In genomic region chr13:99894105-99894504, GRCh38 we compare ENCODE assay signal across 19 cellular contexts.
A peak's percentile ranks its signal among the peaks of the same experiment; 100 is the strongest.
DNase-seq lines count a peak whose midpoint lies in the region; ATAC-seq, FAIRE-seq and TF ChIP-seq lines count a peak whose summit lies in the region.
"Had no signal": no experiment of that assay in that cellular context is flagged by ENCODE, and none has a peak within 500 bp of the region (broad histone marks: within the 10 kb centered on the region; RNA-seq: fewer than 3 reads in every experiment).

No MANE protein-coding gene starts in this region.

- no peak for TF ChIP-seq POLR2A in H1 (IDR thresholded peaks at IDR 0.05; ENCODE audit: control extremely low read depth in 1 of 2, low read depth in 2 of 2, low read length in 2 of 2)

- 0 out of 2 replicates have a peak overlapping the region, but pooled peaks have one; percentile 6 for H2BK12ac ChIP-seq in H1 (ENCODE audit: low read depth, low read length)

- no peak overlapping the region for H4K8ac ChIP-seq in H1 (ENCODE audit: extremely low read depth, insufficient read depth, low read length)

- H3K4me1 ChIP-seq in H1 (replicated peaks in 1 of 4; ENCODE audit: control insufficient read depth in 3 of 4, insufficient read depth in 4 of 4, low read length in 3 of 4) = peaks cover 9 to 30% (median 17%) of the 10 kb centered on the region in 4 experiments

- H2BK20ac ChIP-seq in H1 (ENCODE audit: low read length) = 0 out of 2 replicates have a peak overlapping the region, but pooled peaks have one; percentile 34

- peak overlapping the region; percentile 6 for H3K4ac ChIP-seq in H1 (replicated peaks; ENCODE audit: insufficient read length, low read depth, low read length)

- peaks cover 6% of the 10 kb centered on the region; the same call in 1 of the 2 replicates for H3K23me2 ChIP-seq in H1 (ENCODE audit: low read depth, low read length)

- no peak overlapping the region; a peak in 1 of 4 replicates for H3K4me2 ChIP-seq in H1 (ENCODE audit: insufficient read depth in 1 of 2, low read depth in 2 of 2, low read length in 2 of 2)
- H3K4me2 ChIP-seq: KMS-11 had no signal

- no peaks in the 10 kb centered on the region for H4K20me1 ChIP-seq in H1 (replicated peaks in 1 of 2; ENCODE audit: control insufficient read depth in 1 of 2, insufficient read depth in 2 of 2, low read length in 2 of 2)

- no peak overlapping the region for H3K4me3 ChIP-seq in H1 (ENCODE audit: extremely low read depth in 1 of 4, insufficient read depth in 2 of 4, low read depth in 3 of 4, low read length in 4 of 4)

- peak overlapping the region; percentile 31 for H4K91ac ChIP-seq in H1 (replicated peaks; ENCODE audit: insufficient read length, low read length)

- H3K27me3 Mint-ChIP-seq in activated naive CD4-positive, alpha-beta T cell treated with anti-CD3 and anti-CD28 coated beads, Interleukin-2, amount 10 ng/mL, durations not matched to agents 7 days and 5 days = peaks cover 70% of the 10 kb centered on the region
- H3K27me3 Mint-ChIP-seq in T-helper 17 cell = peaks cover 37% of the 10 kb centered on the region

- no peak for FAIRE-seq in H1 (lab: Jason Lieb, UNC)
- FAIRE-seq: GM18507, HTR-8/SVneo had no signal

- POLR2A ChIA-PET in H1 (lab: Charles Lee; ENCODE audit: partially characterized antibody) = interaction anchor here (1.0 kb wide), 1 partner anchor 47 kb away, joined by 3 read pairs; no protein-coding TSS in a partner anchor

- H3K4me3 Mint-ChIP-seq in activated naive CD4-positive, alpha-beta T cell treated with anti-CD3 and anti-CD28 coated beads, Interleukin-2, amount 10 ng/mL, durations not matched to agents 7 days and 5 days = peak overlapping the region; percentile 33
- H3K4me3 Mint-ChIP-seq in T-helper 17 cell = peak overlapping the region; percentile 70

- ATAC-seq in T-helper 17 cell (no peak), GM19397 (IDR thresholded peaks at IDR 0.05; ENCODE audit: unreplicated experiment) (no peak)
- ATAC-seq: activated T-cell treated with anti-CD3 and anti-CD28 coated beads, Interleukin-2, amount 50 U/mL, for 72 hours had no signal

- no peak for TF ChIP-seq CTCF in H1 (IDR thresholded peaks at IDR 0.05; ENCODE audit: control extremely low read depth in 1 of 3, insufficient read depth in 1 of 3, low read depth in 1 of 3, low read length in 3 of 3)

- no peak for TF ChIP-seq RAD21 in H1 (IDR thresholded peaks at IDR 0.05 in 1 of 2, conservative IDR thresholded peaks at IDR 0.05 in 1 of 2; ENCODE audit: low read depth in 2 of 2, low read length in 2 of 2)

- no peaks in the 10 kb centered on the region for H3K79me1 ChIP-seq in H1 (ENCODE audit: low read depth, low read length)

- CTCF ChIA-PET in activated naive CD4-positive, alpha-beta T cell treated with anti-CD3 and anti-CD28 coated beads, Interleukin-2, amount 10 ng/mL, durations not matched to agents 7 days and 5 days (lab: Charles Lee) = no interaction called here
- CTCF ChIA-PET in H1 (lab: Charles Lee; ENCODE audit: partially characterized antibody) = interaction anchor here (0.9 to 1.4 kb wide), 2 partner anchors 22 to 67 kb away, joined by 3 to 7 read pairs; no protein-coding TSS in a partner anchor

- H3K79me2 ChIP-seq in H1 (ENCODE audit: control insufficient read depth in 1 of 2, insufficient read depth in 2 of 2, low read length in 2 of 2) = no peaks in the 10 kb centered on the region

- 0 out of 2 replicates have a peak overlapping the region, but pooled peaks have one; percentile 38 for H3K18ac ChIP-seq in H1 (ENCODE audit: extremely low read depth, low read length)

- H3K27ac Mint-ChIP-seq in activated naive CD4-positive, alpha-beta T cell treated with anti-CD3 and anti-CD28 coated beads, Interleukin-2, amount 10 ng/mL, durations not matched to agents 7 days and 5 days = no peak overlapping the region
- H3K27ac Mint-ChIP-seq in T-helper 17 cell = no peak overlapping the region
- H3K27ac Mint-ChIP-seq: activated T-cell treated with anti-CD3 and anti-CD28 coated beads, Interleukin-2, amount 50 U/mL, for 72 hours had no signal

- peak overlapping the region; percentile 68; the same call in 1 of the 2 replicates for H2AK5ac ChIP-seq in H1 (ENCODE audit: low read depth, low read length)

- H3K14ac ChIP-seq in H1 (ENCODE audit: insufficient read length) = no peak overlapping the region

- peaks cover 2% of the 10 kb centered on the region for H3K36me3 Mint-ChIP-seq in activated naive CD4-positive, alpha-beta T cell treated with anti-CD3 and anti-CD28 coated beads, Interleukin-2, amount 10 ng/mL, durations not matched to agents 7 days and 5 days
- H3K36me3 Mint-ChIP-seq in T-helper 17 cell (ENCODE audit: low read depth) = no peaks in the 10 kb centered on the region

- no peak for DNase-seq in activated naive CD4-positive, alpha-beta T cell treated with anti-CD3 and anti-CD28 coated beads, Interleukin-2, amount 10 ng/mL, durations not matched to agents 7 days and 5 days
- DNase-seq in activated naive CD4-positive, alpha-beta T cell treated with Interleukin-2 at 50 U/mL for 16 hours = no peak
- DNase-seq in T-helper 17 cell (no peak), H1 (ENCODE audit: low read depth in 1 of 2, low spot score in 2 of 2) (no peak), NCI-H748 treated with DMSO at 0.1 percent for 48 hours (lab: John Stamatoyannopoulos, UW) (no peak), NOMO-1 (lab: John Stamatoyannopoulos, UW; ENCODE audit: unreplicated experiment in 2 of 2) (no peak)
- DNase-seq: activated CD4-positive, CD25-positive, alpha-beta regulatory T cell treated with anti-CD3 and anti-CD28 coated beads, Interleukin-2, amount 50 U/mL, for 72 hours; activated T-cell treated with anti-CD3 and anti-CD28 coated beads, Interleukin-2, amount 50 U/mL, for 72 hours; cortex of kidney; MV-4-11; NCI-H187; stimulated activated CD8-positive, alpha-beta memory T cell treated with anti-CD3 and anti-CD28 coated beads, Interleukin-4, amount 100 ng/mL, for 48 hours; upper lobe of right lung had no signal

- no peak overlapping the region for H2BK120ac ChIP-seq in H1 (replicated peaks; ENCODE audit: low read depth, low read length)

- H4K5ac ChIP-seq in H1 (ENCODE audit: insufficient read length, low read depth, low read length) = no peak overlapping the region

- H3K9ac ChIP-seq in H1 (replicated peaks in 1 of 4; ENCODE audit: extremely low read depth in 1 of 4, low read depth in 3 of 4, low read length in 3 of 4) = no peak overlapping the region
- H3K9ac ChIP-seq: KMS-11 had no signal

- no peak overlapping the region for H2BK5ac ChIP-seq in H1 (ENCODE audit: low read depth, low read length)

- H3K4me1 Mint-ChIP-seq in activated naive CD4-positive, alpha-beta T cell treated with anti-CD3 and anti-CD28 coated beads, Interleukin-2, amount 10 ng/mL, durations not matched to agents 7 days and 5 days = peaks cover 17% of the 10 kb centered on the region
- H3K4me1 Mint-ChIP-seq in T-helper 17 cell = peaks cover 9% of the 10 kb centered on the region

- no peaks in the 10 kb centered on the region for H3K36me3 ChIP-seq in H1 (ENCODE audit: control insufficient read depth in 2 of 4, insufficient read depth in 4 of 4, low read length in 3 of 4)
- H3K36me3 ChIP-seq: breast epithelium, upper lobe of right lung had no signal

- H3K27ac ChIP-seq in H1 (ENCODE audit: low read depth, low read length) (no peak overlapping the region), temporal lobe (ENCODE audit: low read depth, low read length) (peak overlapping the region; percentile 82)
- H3K27ac ChIP-seq: breast epithelium, KMS-11, upper lobe of right lung had no signal

- peaks cover 0 to 24% (median 19%) of the 10 kb centered on the region in 4 experiments; a peak in 5 of 7 replicates for H3K27me3 ChIP-seq in H1 (replicated peaks in 1 of 4; ENCODE audit: control insufficient read depth in 3 of 4, extremely low read depth in 1 of 4, insufficient read depth in 3 of 4, low read length in 3 of 4)

- WGBS in H1 (ENCODE audit: extremely low coverage in 1 of 2, insufficient coverage in 1 of 2, insufficient read length in 1 of 2, insufficient replicate concordance in 2 of 2, low coverage in 1 of 2, low lambda C conversion rate in 2 of 2, missing lambda C conversion rate in 1 of 2), 2 experiments = 76% methylated on average over 8 of the region's 8 CpGs; no CpG with 5 or more reads in 1 of the 2 experiments

- no peak overlapping the region for H3K56ac ChIP-seq in H1 (replicated peaks; ENCODE audit: insufficient read length, low read depth, low read length)

- TF ChIP-seq EP300 in H1 (IDR thresholded peaks at IDR 0.05; ENCODE audit: borderline replicate concordance in 1 of 2, low read depth in 2 of 2, low read length in 2 of 2) = no peak

- no peaks in the 10 kb centered on the region for H3K9me3 ChIP-seq in T-helper 17 cell (ENCODE audit: control insufficient read depth, low read length, poor library complexity, severe bottlenecking)
- H3K9me3 ChIP-seq in H1 (ENCODE audit: insufficient read depth in 2 of 2, low read depth in 1 of 2, low read length in 1 of 2) = no peaks in the 10 kb centered on the region
- H3K9me3 ChIP-seq: breast epithelium, upper lobe of right lung had no signal

- no peak overlapping the region for H3K23ac ChIP-seq in H1 (ENCODE audit: insufficient read length)

- H2AFZ ChIP-seq in H1 (ENCODE audit: low read length) = no peak overlapping the region

- no peaks in the 10 kb centered on the region for H3K9me3 Mint-ChIP-seq in activated naive CD4-positive, alpha-beta T cell treated with anti-CD3 and anti-CD28 coated beads, Interleukin-2, amount 10 ng/mL, durations not matched to agents 7 days and 5 days
- H3K9me3 Mint-ChIP-seq: activated T-cell treated with anti-CD3 and anti-CD28 coated beads, Interleukin-2, amount 50 U/mL, for 72 hours had no signal

- peak overlapping the region; percentile 93; the same call in 1 of the 2 replicates for H2BK15ac ChIP-seq in H1 (ENCODE audit: low read length)

TF ChIP-seq in H1, 55 proteins besides CTCF, POLR2A, EP300 and RAD21:
- TF ChIP-seq SIX5 (IDR thresholded peaks at IDR 0.05; ENCODE audit: low read depth, low read length) (no peak), HDAC6 (IDR thresholded peaks at IDR 0.05; ENCODE audit: low read depth, low read length) (no peak), POU5F1 (IDR thresholded peaks at IDR 0.05; ENCODE audit: low read depth, low read length) (no peak), TAF7 (optimal IDR thresholded peaks at IDR 0.05; ENCODE audit: borderline replicate concordance, low read depth, low read length) (no peak)
